In the genomic region with DNA sequence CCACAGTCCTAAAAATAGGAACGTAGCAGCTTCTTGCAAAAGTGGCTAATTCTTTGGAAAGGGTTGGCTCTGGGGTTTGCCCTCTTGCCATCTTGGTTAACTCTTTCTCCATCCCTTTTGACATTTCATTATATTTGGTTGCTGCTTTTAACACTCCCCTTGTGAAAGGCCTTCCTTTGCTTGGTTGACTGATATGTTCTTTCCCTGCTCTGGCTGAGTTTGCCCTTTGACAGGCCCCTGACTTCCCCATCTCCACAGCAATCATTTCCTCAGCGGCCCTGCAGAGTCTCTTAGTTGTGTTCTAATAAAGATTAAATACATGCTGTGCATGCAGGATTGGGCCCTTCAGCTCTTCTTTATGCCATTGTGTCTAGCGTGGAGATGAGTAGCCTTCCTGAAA, we compare ENCODE assay signal across 18 cellular contexts.
"Had no signal": no experiment of that assay in that cellular context is flagged by ENCODE, and none has a peak within 500 bp of the region (broad histone marks: within the 10 kb centered on the region; RNA-seq: fewer than 3 reads in every experiment).

No MANE protein-coding gene starts in this region.

- H3K27ac Mint-ChIP-seq: naive thymus-derived CD8-positive, alpha-beta T cell; stimulated activated effector memory CD8-positive, alpha-beta T cell treated with anti-CD3 and anti-CD28 coated beads, Interleukin-12 subunit alpha, Interleukin-12 subunit beta, amount 100 ng/mL, for 72 hours; type B pancreatic cell had no signal

- H3K27me3 Mint-ChIP-seq: type B pancreatic cell had no signal

- H3K4me3 Mint-ChIP-seq: naive thymus-derived CD8-positive, alpha-beta T cell; stimulated activated effector memory CD8-positive, alpha-beta T cell treated with anti-CD3 and anti-CD28 coated beads, Interleukin-12 subunit alpha, Interleukin-12 subunit beta, amount 100 ng/mL, for 72 hours; type B pancreatic cell had no signal

- H3K4me1 Mint-ChIP-seq: naive thymus-derived CD8-positive, alpha-beta T cell; stimulated activated effector memory CD8-positive, alpha-beta T cell treated with anti-CD3 and anti-CD28 coated beads, Interleukin-12 subunit alpha, Interleukin-12 subunit beta, amount 100 ng/mL, for 72 hours had no signal

- ATAC-seq: left colon; mucosa of descending colon; naive thymus-derived CD8-positive, alpha-beta T cell; psoas muscle; right lobe of liver; stimulated activated effector memory CD8-positive, alpha-beta T cell treated with anti-CD3 and anti-CD28 coated beads, Interleukin-12 subunit alpha, Interleukin-12 subunit beta, amount 100 ng/mL, for 72 hours; stimulated activated naive CD8-positive, alpha-beta T cell treated with anti-CD3 and anti-CD28 coated beads, Interleukin-15, Interleukin-2, amounts not matched to agents 100 U/mL and 50 U/mL, for 24 hours had no signal

- H3K4me1 ChIP-seq: psoas muscle, right lobe of liver, suprapubic skin had no signal

- H3K36me3 ChIP-seq: right lobe of liver, suprapubic skin, thyroid gland had no signal

- H3K9me3 ChIP-seq: mucosa of descending colon, psoas muscle, right lobe of liver, suprapubic skin, thyroid gland had no signal

- H3K4me3 ChIP-seq: coronary artery, mucosa of descending colon, psoas muscle, right lobe of liver, suprapubic skin, thyroid gland had no signal

- H3K36me3 Mint-ChIP-seq: naive thymus-derived CD8-positive, alpha-beta T cell; stimulated activated effector memory CD8-positive, alpha-beta T cell treated with anti-CD3 and anti-CD28 coated beads, Interleukin-12 subunit alpha, Interleukin-12 subunit beta, amount 100 ng/mL, for 72 hours; type B pancreatic cell had no signal

- H3K9me3 Mint-ChIP-seq: naive thymus-derived CD8-positive, alpha-beta T cell; stimulated activated effector memory CD8-positive, alpha-beta T cell treated with anti-CD3 and anti-CD28 coated beads, Interleukin-12 subunit alpha, Interleukin-12 subunit beta, amount 100 ng/mL, for 72 hours; type B pancreatic cell had no signal

- DNase-seq: effector CD4-positive, alpha-beta T cell; foreskin melanocyte; head of caudate nucleus; hippocampal formation; left colon; mucosa of descending colon; naive thymus-derived CD8-positive, alpha-beta T cell; psoas muscle; retina; right lobe of liver; stimulated activated CD4-positive, alpha-beta T cell treated with anti-CD3 and anti-CD28 coated beads, Interleukin-4, amount 100 ng/mL, for 1 hour; stimulated activated CD8-positive, alpha-beta memory T cell treated with anti-CD3 and anti-CD28 coated beads, Interleukin-4, amount 100 ng/mL, for 48 hours; stimulated activated naive CD8-positive, alpha-beta T cell treated with anti-CD3 and anti-CD28 coated beads, Interleukin-15, Interleukin-2, amounts not matched to agents 100 U/mL and 50 U/mL, for 24 hours; thyroid gland had no signal

- H3K27ac ChIP-seq: coronary artery, psoas muscle, right lobe of liver, suprapubic skin, thyroid gland had no signal
